38 cellular contexts compared by ENCODE assay signal in genomic region chr1:80542231-80542630, GRCh38.
DNase-seq lines count a peak whose midpoint lies in the region; ATAC-seq, FAIRE-seq and TF ChIP-seq lines count a peak whose summit lies in the region.
"Had no signal": no experiment of that assay in that cellular context is flagged by ENCODE, and none has a peak within 500 bp of the region (broad histone marks: within the 10 kb centered on the region; RNA-seq: fewer than 3 reads in every experiment).

No MANE protein-coding gene starts in this region.

- in situ Hi-C loops in GM12878 (cut with MboI): no loop called here

- ATAC-seq in GM12878: no peak
- no peak for ATAC-seq in GM18505 (IDR thresholded peaks at IDR 0.05; ENCODE audit: unreplicated experiment)
- ATAC-seq in GM21737 (IDR thresholded peaks at IDR 0.05; ENCODE audit: unreplicated experiment): no peak
- ATAC-seq: activated naive CD4-positive, alpha-beta T cell treated with anti-CD3 and anti-CD28 coated beads, Interleukin-2, amount 50 U/mL, for 72 hours; GM23338; left lobe of liver; stimulated activated memory B cell treated with anti-CD40 and anti-IgM and Interleukin-4, amounts not matched to agents 10 μg/mL and 1 μg/mL and 100 μg/mL, for 72 hours had no signal

- SMC1A ChIA-PET in GM12878 (lab: Charles Lee; ENCODE audit: uncharacterized antibody, unreplicated experiment): no interaction called here

- H3K4me3 ChIP-seq in AG04450 (ENCODE audit: low read depth, low read length): no peak overlapping the region
- no peak overlapping the region for H3K4me3 ChIP-seq in GM12878
- no peak overlapping the region for H3K4me3 ChIP-seq in fibroblast of the aortic adventitia (ENCODE audit: low read depth, low read length)
- H3K4me3 ChIP-seq: esophagus squamous epithelium, GM23338, MG63, transverse colon had no signal

- WGBS in GM12878 (ENCODE audit: insufficient coverage, insufficient replicate concordance, low lambda C conversion rate, missing lambda C conversion rate): 21% methylated on average over 1 of the region's 1 CpG

- no peak for TF ChIP-seq POLR2A in GM12878 (IDR thresholded peaks at IDR 0.05; ENCODE audit: low read depth, low read length)
- no peak for TF ChIP-seq POLR2A in GM18505 (IDR thresholded peaks at IDR 0.05; ENCODE audit: borderline replicate concordance, extremely low read depth, insufficient read depth, insufficient read length)

- no peak overlapping the region for H2AFZ ChIP-seq in GM12878 (ENCODE audit: control insufficient read depth, low read depth, low read length)
- H2AFZ ChIP-seq: GM23338 had no signal

- H4K20me1 ChIP-seq in GM12878 (ENCODE audit: control insufficient read depth, insufficient read depth): no peaks in the 10 kb centered on the region

- BruUV-seq in GM12878 (replicated peaks; lab: Mats Ljungman, UMichigan): no TSS peak

- DNase-seq in AG04450 (ENCODE audit: low read depth, low spot score): peak; percentile 6
- peak; percentile 58 for DNase-seq in NCI-H226
- DNase-seq in GM12878 (ENCODE audit: low read depth, low spot score): no peak
- DNase-seq in fibroblast of the aortic adventitia (ENCODE audit: low read depth): peak; percentile 3
- no peak for DNase-seq in SK-N-DZ (ENCODE audit: low spot score)
- DNase-seq in inferior parietal cortex (ENCODE audit: extremely low spot score): no peak
- DNase-seq: 8988T; activated CD4-positive, alpha-beta T cell treated with anti-CD3 and anti-CD28 coated beads for 48 hours; activated CD8-positive, alpha-beta memory T cell treated with anti-CD3 and anti-CD28 coated beads for 24 hours; activated T-cell treated with anti-CD3 and anti-CD28 coated beads for 4 hours; aorta; Calu3; CD4-positive, CD25-positive, alpha-beta regulatory T cell; esophagus squamous epithelium; HFFc6; hypothalamus; immature natural killer cell; MG63; NCI-H1930; NCI-H2171 treated with DMSO at 0.1 percent for 48 hours; NCI-H524 treated with DMSO at 0.1 percent for 48 hours; nephron progenitor cell; NK-92 treated with Interleukin-12 subunit alpha and Interleukin-12 subunit beta, amount 100 ng/mL, for 24 hours; SHP77; stimulated activated CD4-positive, alpha-beta T cell treated with anti-CD3 and anti-CD28 coated beads, Interleukin-15, amount 100 ng/mL, for 24 hours; SW 1271; T1000; transverse colon had no signal

- H3K79me2 ChIP-seq in GM12878 (ENCODE audit: control insufficient read depth, insufficient read depth, low read length): no peaks in the 10 kb centered on the region

- TF ChIP-seq RAD21 in GM12878 (IDR thresholded peaks at IDR 0.05; ENCODE audit: insufficient read depth, low read depth, low read length): no peak

- CTCF ChIA-PET in AG04450 (lab: Charles Lee) (no interaction called here), GM12878 (lab: Yijun Ruan, JAX) (no interaction called here)

- no peaks in the 10 kb centered on the region for H3K27me3 ChIP-seq in AG04450 (ENCODE audit: control insufficient read depth, insufficient read depth, low read length)
- no peaks in the 10 kb centered on the region for H3K27me3 ChIP-seq in GM12878 (replicated peaks in 1 of 2; ENCODE audit: control insufficient read depth in 2 of 2, insufficient read depth in 2 of 2, low read length in 1 of 2)
- H3K27me3 ChIP-seq: esophagus squamous epithelium, MG63, transverse colon had no signal

- H3K4me2 ChIP-seq in GM12878 (ENCODE audit: control insufficient read depth, insufficient read depth): no peak overlapping the region
- H3K4me2 ChIP-seq: GM23338, KMS-11 had no signal

- no peaks in the 10 kb centered on the region for H3K36me3 ChIP-seq in GM12878 (ENCODE audit: control insufficient read depth in 2 of 2, insufficient read depth in 2 of 2, low read length in 1 of 2)
- H3K36me3 ChIP-seq: esophagus squamous epithelium, MG63, transverse colon had no signal

- peak; percentile 35 for FAIRE-seq in GM12878 (lab: Jason Lieb, UNC)
- FAIRE-seq: GM18507, GM19239 had no signal

- intact Hi-C loops in GM12878 (cut with micrococcal nuclease; ENCODE audit: unreplicated experiment): no loop called here

- POLR2A ChIA-PET in AG04450 (lab: Yijun Ruan, JAX): no interaction called here
- POLR2A ChIA-PET in GM12878 (lab: Charles Lee): no interaction called here

- H3K4me1 ChIP-seq in GM12878 (ENCODE audit: control insufficient read depth, insufficient read depth, low read length): no peaks in the 10 kb centered on the region
- H3K4me1 ChIP-seq: esophagus squamous epithelium, transverse colon had no signal

- TF ChIP-seq CTCF in AG04450 (IDR thresholded peaks at IDR 0.05; ENCODE audit: low read depth, low read length): no peak
- TF ChIP-seq CTCF in GM12878 (IDR thresholded peaks at IDR 0.05 in 2 of 3, conservative IDR thresholded peaks at IDR 0.05 in 1 of 3; ENCODE audit: control insufficient read depth in 2 of 3, extremely low read depth in 1 of 3, insufficient read depth in 1 of 3, low read depth in 3 of 3, low read length in 3 of 3): no peak
- TF ChIP-seq CTCF in fibroblast of the aortic adventitia (IDR thresholded peaks at IDR 0.05; ENCODE audit: insufficient read depth, low read length): no peak

- RAD21 ChIA-PET in GM12878 (lab: Charles Lee; ENCODE audit: unreplicated experiment): no interaction called here

- H3K27ac ChIP-seq in AG04450 (ENCODE audit: low read depth, low read length) (no peak overlapping the region), GM12878 (ENCODE audit: control insufficient read depth, insufficient read depth) (no peak overlapping the region)
- H3K27ac ChIP-seq: esophagus squamous epithelium, KMS-11, transverse colon, VCaP had no signal

- TF ChIP-seq EP300 in GM12878 (IDR thresholded peaks at IDR 0.05; ENCODE audit: borderline replicate concordance in 1 of 2, control insufficient read depth in 1 of 2, low read depth in 2 of 2, low read length in 2 of 2): no peak

- H3K9ac ChIP-seq in GM12878 (ENCODE audit: control insufficient read depth, insufficient read depth, low read length): no peak overlapping the region
- H3K9ac ChIP-seq: KMS-11 had no signal

- H3K9me3 ChIP-seq in AG04450 (ENCODE audit: control insufficient read depth, insufficient read depth, low read length): no peaks in the 10 kb centered on the region
- H3K9me3 ChIP-seq in GM12878 (replicated peaks; ENCODE audit: control insufficient read depth, insufficient read depth, low read length): no peaks in the 10 kb centered on the region
- H3K9me3 ChIP-seq: esophagus squamous epithelium, MG63, transverse colon had no signal

TF ChIP-seq in GM12878, 131 proteins besides CTCF, POLR2A, EP300 and RAD21:
- TF ChIP-seq SIN3A (IDR thresholded peaks at IDR 0.05; ENCODE audit: low read depth, low read length) (no peak), IRF3 (IDR thresholded peaks at IDR 0.05) (no peak), SKIL (IDR thresholded peaks at IDR 0.05; ENCODE audit: low read depth, poor library complexity, severe bottlenecking) (no peak), ZZZ3 (IDR thresholded peaks at IDR 0.05; ENCODE audit: control insufficient read depth, insufficient read length, low read depth) (no peak), HDAC6 (IDR thresholded peaks at IDR 0.05; ENCODE audit: unreplicated experiment) (no peak), USF1 (IDR thresholded peaks at IDR 0.05; ENCODE audit: borderline replicate concordance, extremely low read length, insufficient read depth, low read depth, low read length) (no peak), ZNF622 (IDR thresholded peaks at IDR 0.05) (no peak), ATF7 (IDR thresholded peaks at IDR 0.05; ENCODE audit: low read depth) (no peak), DPF2 (IDR thresholded peaks at IDR 0.05) (no peak), ETV6 (conservative IDR thresholded peaks at IDR 0.05 in 1 of 2, IDR thresholded peaks at IDR 0.05 in 1 of 2; ENCODE audit: borderline replicate concordance in 1 of 2, low read depth in 1 of 2) (no peak), PML (IDR thresholded peaks at IDR 0.05; ENCODE audit: low read length) (no peak), SREBF2 (IDR thresholded peaks at IDR 0.05; ENCODE audit: low read length) (no peak), KAT2A (conservative IDR thresholded peaks at IDR 0.05; ENCODE audit: control insufficient read depth, low read depth, low read length) (no peak), KLF5 (IDR thresholded peaks at IDR 0.05; ENCODE audit: partially characterized antibody) (no peak), HCFC1 (IDR thresholded peaks at IDR 0.05; ENCODE audit: low read length) (no peak)
TF ChIP-seq in GM12878: peak in this region for 0.

Comparison
In these comparisons a context has a peak if more than half of its experiments do, and no peak if none do; other contexts are left out.
1. DNase-seq: peak in AG04450 (single experiment), NCI-H226 (single experiment) and fibroblast of the aortic adventitia (single experiment); none in GM12878 (single experiment), SK-N-DZ (single experiment) and inferior parietal cortex (single experiment).